Comparison of ENCODE assay signal across 24 cellular contexts in the genomic region with DNA sequence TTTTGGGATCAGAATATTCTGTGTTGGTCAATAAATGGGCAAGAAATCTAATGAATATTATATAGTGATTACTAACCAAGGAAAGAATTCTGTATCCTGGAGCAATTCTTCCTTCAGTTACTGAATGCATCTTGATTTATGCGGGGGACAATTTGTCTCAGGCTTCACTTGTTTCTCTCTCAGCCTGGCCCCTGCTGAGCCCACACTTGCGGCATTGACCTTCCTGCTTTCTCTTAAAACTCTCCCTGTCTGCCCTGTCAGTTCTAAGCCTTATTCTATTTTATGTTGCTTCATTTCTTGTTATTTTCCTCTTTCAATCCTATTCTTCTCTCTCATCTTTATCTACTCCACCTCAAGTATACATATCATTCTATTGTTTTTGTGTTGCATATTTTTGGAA.
DNase-seq lines count a peak whose midpoint lies in the region; ATAC-seq and TF ChIP-seq lines count a peak whose summit lies in the region.
"Had no signal": no experiment of that assay in that cellular context is flagged by ENCODE, and none has a peak within 500 bp of the region (broad histone marks: within the 10 kb centered on the region; RNA-seq: fewer than 3 reads in every experiment).

No MANE protein-coding gene starts in this region.

- 65% methylated on average over 2 of the region's 2 CpGs for WGBS in endodermal cell (ENCODE audit: insufficient coverage in 1 of 2, insufficient read length in 1 of 2), 2 experiments
- no CpG with 5 or more reads among the region's 2 CpGs for WGBS in mesendoderm (ENCODE audit: extremely low coverage, insufficient coverage, low lambda C conversion rate)

- no peaks in the 10 kb centered on the region for H3K79me1 ChIP-seq in mesendoderm (ENCODE audit: low read length)

- no peak overlapping the region for H2BK120ac ChIP-seq in mesendoderm (ENCODE audit: low read depth, low read length)

- H3K4me3 Mint-ChIP-seq in GM23338 (no peak overlapping the region), endodermal cell (no peak overlapping the region)
- H3K4me3 Mint-ChIP-seq: B cell; CD4-positive, alpha-beta T cell; CD8-positive, alpha-beta T cell had no signal

- H3K18ac ChIP-seq in mesendoderm (ENCODE audit: low read length), result no peak overlapping the region

- no peak overlapping the region for H2AK5ac ChIP-seq in mesendoderm (ENCODE audit: low read length)

- no peak overlapping the region for H4K5ac ChIP-seq in mesendoderm (ENCODE audit: low read length)

- H3F3A ChIP-seq in GM23338 (replicated peaks; ENCODE audit: low read depth), result no peaks in the 10 kb centered on the region

- no peak overlapping the region for H3K4ac ChIP-seq in mesendoderm (ENCODE audit: low read depth, low read length)

- intact Hi-C loops in tibial artery (cut with DNase I; ENCODE audit: low total_unique reads), result no loop called here

- H3K27me3 Mint-ChIP-seq in GM23338 (ENCODE audit: insufficient read depth, low read depth, poor library complexity) (peaks cover 4% of the 10 kb centered on the region), endodermal cell (ENCODE audit: insufficient read depth) (no peaks in the 10 kb centered on the region)
- H3K27me3 Mint-ChIP-seq: B cell; CD4-positive, alpha-beta T cell had no signal

- H4K8ac ChIP-seq in mesendoderm (ENCODE audit: low read depth, low read length), result no peak overlapping the region

- H3K9ac ChIP-seq in endodermal cell (ENCODE audit: extremely low read depth, low read length, poor library complexity, severe bottlenecking) (no peak overlapping the region), mesendoderm (ENCODE audit: low read length) (no peak overlapping the region)
- H3K9ac ChIP-seq: BLaER1 treated with 17β-estradiol and CSF1 and Interleukin-3, amounts not matched to agents 10 nM and 100 nM had no signal

- H3K36me3 Mint-ChIP-seq in GM23338 (ENCODE audit: low read depth), result peaks cover 16% of the 10 kb centered on the region
- H3K36me3 Mint-ChIP-seq in endodermal cell (ENCODE audit: low read depth), result no peaks in the 10 kb centered on the region
- H3K36me3 Mint-ChIP-seq: CD8-positive, alpha-beta T cell had no signal

- no peak overlapping the region for H2BK5ac ChIP-seq in mesendoderm (ENCODE audit: low read length)

- H3K9me2 ChIP-seq in GM23338 (ENCODE audit: insufficient read depth), result peaks cover 7% of the 10 kb centered on the region; the same call in 1 of the 2 replicates

- H3K4me1 Mint-ChIP-seq in GM23338 (peaks cover 21% of the 10 kb centered on the region), endodermal cell (peaks cover 6% of the 10 kb centered on the region)
- H3K4me1 Mint-ChIP-seq: B cell had no signal

- no peaks in the 10 kb centered on the region for H3K79me2 ChIP-seq in GM23338 (replicated peaks; ENCODE audit: insufficient read depth)
- no peaks in the 10 kb centered on the region for H3K79me2 ChIP-seq in mesendoderm (ENCODE audit: control insufficient read depth, insufficient read depth, low read length)

- H3K23ac ChIP-seq in mesendoderm (ENCODE audit: low read length), result no peak overlapping the region

- no peak for TF ChIP-seq CTCF in GM23338 (conservative IDR thresholded peaks at IDR 0.05; ENCODE audit: low read depth in 2 of 2)
- TF ChIP-seq CTCF in endodermal cell (conservative IDR thresholded peaks at IDR 0.05), result no peak
- no peak for TF ChIP-seq CTCF in tibial artery (IDR thresholded peaks at IDR 0.05)

- H3K27ac Mint-ChIP-seq in GM23338 (peak overlapping the region; percentile 13; the same call in 1 of the 2 replicates), endodermal cell (no peak overlapping the region)
- H3K27ac Mint-ChIP-seq: B cell; CD4-positive, alpha-beta T cell; CD8-positive, alpha-beta T cell had no signal

- H3K4me2 ChIP-seq in GM23338, result peak overlapping the region; percentile 57; the same call in 1 of the 2 replicates
- no peak overlapping the region for H3K4me2 ChIP-seq in mesendoderm (ENCODE audit: low read length)
- H3K4me2 ChIP-seq: A549; BLaER1 treated with 17β-estradiol and CSF1 and Interleukin-3, amounts not matched to agents 10 nM and 100 nM had no signal

- DNase-seq in GM23338 (ENCODE audit: low spot score) (peak; percentile 47), endodermal cell (peak; percentile 55), iPS-NIHi7 (ENCODE audit: extremely low spot score) (peak; percentile 18), mesendoderm (peak; percentile 12), tibial artery (no peak), NCI-H510A treated with DMSO at 0.1 percent for 48 hours (lab: John Stamatoyannopoulos, UW) (no peak)
- DNase-seq: AML-193; CD4-positive, alpha-beta T cell; CD8-positive, alpha-beta T cell; DMS 273 treated with DMSO at 0.1 percent for 48 hours; DMS153; DMS53; DMS79; DND-41; EL; GDM1 had no signal

- peak; percentile 52 for ATAC-seq in GM23338
- no peak for ATAC-seq in HG02885 (IDR thresholded peaks at IDR 0.05; ENCODE audit: poor library complexity, unreplicated experiment)
- ATAC-seq in GM21723 (IDR thresholded peaks at IDR 0.05; ENCODE audit: unreplicated experiment), result no peak
- ATAC-seq: A549; CD8-positive, alpha-beta T cell; GM12878 had no signal

- H4K20me1 ChIP-seq in GM23338 (replicated peaks; ENCODE audit: insufficient read depth), result no peaks in the 10 kb centered on the region
- H4K20me1 ChIP-seq: BLaER1 treated with 17β-estradiol and CSF1 and Interleukin-3, amounts not matched to agents 10 nM and 100 nM had no signal

- H3K9me3 Mint-ChIP-seq in GM23338 (peaks cover 20% of the 10 kb centered on the region), endodermal cell (peaks cover 8% of the 10 kb centered on the region)

- peaks cover 11% of the 10 kb centered on the region for H3K9me3 ChIP-seq in endodermal cell (ENCODE audit: control insufficient read depth, low read length)
- H3K9me3 ChIP-seq in tibial artery, result peaks cover 0 to 7% (median 0%) of the 10 kb centered on the region in 3 donors
- H3K9me3 ChIP-seq: A549 had no signal

- no peak overlapping the region for H2AFZ ChIP-seq in GM23338

- H3K36me3 ChIP-seq in GM23338 (ENCODE audit: insufficient read depth) (no peaks in the 10 kb centered on the region), endodermal cell (ENCODE audit: control insufficient read depth, insufficient read depth, low read length) (no peaks in the 10 kb centered on the region), mesendoderm (ENCODE audit: control insufficient read depth, insufficient read depth, low read length) (no peaks in the 10 kb centered on the region), tibial artery (no peaks in the 10 kb centered on the region)
- H3K36me3 ChIP-seq: BLaER1 treated with 17β-estradiol and CSF1 and Interleukin-3, amounts not matched to agents 10 nM and 100 nM had no signal

- H3K27ac ChIP-seq in GM23338 (ENCODE audit: low read depth) (no peak overlapping the region), endodermal cell (ENCODE audit: low read depth, low read length) (no peak overlapping the region), mesendoderm (ENCODE audit: low read depth, low read length) (no peak overlapping the region), tibial artery (no peak overlapping the region)
- H3K27ac ChIP-seq: 22Rv1; A549; BLaER1 treated with 17β-estradiol and CSF1 and Interleukin-3, amounts not matched to agents 10 nM and 100 nM; C4-2B had no signal

- no peak overlapping the region for H2BK15ac ChIP-seq in mesendoderm (replicated peaks; ENCODE audit: low read depth)

- H3K4me3 ChIP-seq in GM23338, result no peak overlapping the region
- H3K4me3 ChIP-seq in endodermal cell (ENCODE audit: low read length), result no peak overlapping the region
- no peak overlapping the region for H3K4me3 ChIP-seq in mesendoderm (ENCODE audit: low read length)
- no peak overlapping the region for H3K4me3 ChIP-seq in tibial artery
- H3K4me3 ChIP-seq: A549; BLaER1 treated with 17β-estradiol and CSF1 and Interleukin-3, amounts not matched to agents 10 nM and 100 nM; GM12878 had no signal

- H3K4me1 ChIP-seq in GM23338 (ENCODE audit: insufficient read depth) (peaks cover 13% of the 10 kb centered on the region), endodermal cell (ENCODE audit: control insufficient read depth, insufficient read depth, low read length) (no peaks in the 10 kb centered on the region), mesendoderm (ENCODE audit: control insufficient read depth, low read depth, low read length) (no peaks in the 10 kb centered on the region), tibial artery (no peaks in the 10 kb centered on the region)
- H3K4me1 ChIP-seq: A549; BLaER1 treated with 17β-estradiol and CSF1 and Interleukin-3, amounts not matched to agents 10 nM and 100 nM had no signal

- H3K27me3 ChIP-seq in GM23338 (ENCODE audit: insufficient read depth) (no peaks in the 10 kb centered on the region), endodermal cell (ENCODE audit: control insufficient read depth, insufficient read depth, low read length, poor library complexity, severe bottlenecking) (no peaks in the 10 kb centered on the region), mesendoderm (ENCODE audit: insufficient read depth, low read length, poor library complexity) (no peaks in the 10 kb centered on the region), tibial artery (no peaks in the 10 kb centered on the region)
- H3K27me3 ChIP-seq: BLaER1 treated with 17β-estradiol and CSF1 and Interleukin-3, amounts not matched to agents 10 nM and 100 nM had no signal

- no peak overlapping the region for H3K56ac ChIP-seq in mesendoderm (ENCODE audit: low read length)

TF ChIP-seq in GM23338, 12 proteins besides CTCF, POLR2A, EP300 and RAD21 (continues in another document):
- TF ChIP-seq NANOG (IDR thresholded peaks at IDR 0.05; ENCODE audit: borderline replicate concordance), result no peak
- no peak for TF ChIP-seq POLR2AphosphoS5 (IDR thresholded peaks at IDR 0.05; ENCODE audit: low read depth)
- TF ChIP-seq CREB1 (CRISPR knock-in tag; IDR thresholded peaks at IDR 0.05; ENCODE audit: low read depth), result no peak
- TF ChIP-seq, protein P1, sequence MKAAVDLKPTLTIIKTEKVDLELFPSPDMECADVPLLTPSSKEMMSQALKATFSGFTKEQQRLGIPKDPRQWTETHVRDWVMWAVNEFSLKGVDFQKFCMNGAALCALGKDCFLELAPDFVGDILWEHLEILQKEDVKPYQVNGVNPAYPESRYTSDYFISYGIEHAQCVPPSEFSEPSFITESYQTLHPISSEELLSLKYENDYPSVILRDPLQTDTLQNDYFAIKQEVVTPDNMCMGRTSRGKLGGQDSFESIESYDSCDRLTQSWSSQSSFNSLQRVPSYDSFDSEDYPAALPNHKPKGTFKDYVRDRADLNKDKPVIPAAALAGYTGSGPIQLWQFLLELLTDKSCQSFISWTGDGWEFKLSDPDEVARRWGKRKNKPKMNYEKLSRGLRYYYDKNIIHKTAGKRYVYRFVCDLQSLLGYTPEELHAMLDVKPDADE (IDR thresholded peaks at IDR 0.05), result no peak
- TF ChIP-seq EZH2 (IDR thresholded peaks at IDR 0.05; ENCODE audit: low read depth, unreplicated experiment), result no peak
- TF ChIP-seq ZNF114 (CRISPR knock-in tag; IDR thresholded peaks at IDR 0.05), result no peak
- TF ChIP-seq ZNF331 (CRISPR knock-in tag; IDR thresholded peaks at IDR 0.05; ENCODE audit: low read depth), result no peak
- no peak for TF ChIP-seq JUNB (IDR thresholded peaks at IDR 0.05; ENCODE audit: unreplicated experiment)

Comparison
In these comparisons a context has a peak if more than half of its experiments do, and no peak if none do; other contexts are left out.
1. DNase-seq: peak in GM23338 (single experiment), endodermal cell (single experiment), iPS-NIHi7 (single experiment) and mesendoderm (single experiment); none in tibial artery (0 of 2) and NCI-H510A treated with DMSO at 0.1 percent for 48 hours (single experiment).